In genomic region chr5:91311697-91312501, GRCh38 we compare ENCODE assay signal across 8 cellular contexts.
DNase-seq lines count a peak whose midpoint lies in the region; ATAC-seq and TF ChIP-seq lines count a peak whose summit lies in the region.

No MANE protein-coding gene starts in this region.

- intact Hi-C loops in A673 (cut with micrococcal nuclease; ENCODE audit: unreplicated experiment), result loop anchor here (10.0 kb wide), 1 partner anchor 207 kb away; no protein-coding TSS in a partner anchor
- intact Hi-C loops in esophagus muscularis mucosa (cut with DNase I), result loop anchor here (2.0 to 10.0 kb wide), 4 partner anchors 31 to 377 kb away; partner anchors contain the start of gene ARRDC3

- CTCF ChIA-PET in A673 (lab: Charles Lee), result no interaction called here

- no TSS peak for BruUV-seq in A673 (replicated peaks; lab: Mats Ljungman, UMichigan)

- no peaks in the 10 kb centered on the region for H3K36me3 Mint-ChIP-seq in nephron (ENCODE audit: low read depth)

- POLR2A ChIA-PET in A673 (lab: Charles Lee; ENCODE audit: low non-redundant PET), result interaction anchor here (0.7 kb wide), 2 partner anchors 13 to 86 kb away, joined by 3 to 4 read pairs; no protein-coding TSS in a partner anchor

- peak overlapping the region; percentile 29 to 55 for H3K9ac ChIP-seq in stomach smooth muscle (ENCODE audit: low read length in 2 of 2)

- H3K27me3 Mint-ChIP-seq in nephron (ENCODE audit: low read depth), result peaks cover 4% of the 10 kb centered on the region

- no peaks in the 10 kb centered on the region for H3K9me3 Mint-ChIP-seq in nephron

- peak overlapping the region in 1 of 3 experiments; percentile 41 for H3K4me3 Mint-ChIP-seq in nephron

- peak overlapping the region; percentile 2 for H3K4me3 ChIP-seq in A673 (ENCODE audit: low read depth, low read length, poor library complexity, severe bottlenecking)
- no peak overlapping the region for H3K4me3 ChIP-seq in esophagus muscularis mucosa
- peak overlapping the region in 1 of 2 donors; percentile 31 for H3K4me3 ChIP-seq in stomach smooth muscle (ENCODE audit: low read length in 2 of 2)

- peak overlapping the region; percentile 55 to 85 (median 77) for H3K27ac Mint-ChIP-seq in nephron

- peak; percentile 97 for ATAC-seq in GM18520 (IDR thresholded peaks at IDR 0.05; ENCODE audit: unreplicated experiment)
- peak; percentile 94 for ATAC-seq in HG03060 (IDR thresholded peaks at IDR 0.05; ENCODE audit: low read depth, unreplicated experiment)

- WGBS in esophagus muscularis mucosa, result 6% methylated on average over 11 of the region's 11 CpGs

- DNase-seq in A673 (ENCODE audit: low spot score) (peak; percentile 75), NOMO-1 treated with dmso at 0.1 percent for 144 hours (lab: John Stamatoyannopoulos, UW; ENCODE audit: unreplicated experiment) (peak; percentile 80), esophagus muscularis mucosa (ENCODE audit: extremely low spot score) (peak; percentile 95)
- peak; percentile 59 for DNase-seq in activated T-cell treated with anti-CD3 and anti-CD28 coated beads, Interleukin-2, amount 50 U/mL, for 1 hour

- TF ChIP-seq CTCF in A673 (conservative IDR thresholded peaks at IDR 0.05; ENCODE audit: low read depth, low read length) (peak; percentile 32; the same call in 1 of the 2 replicates), esophagus muscularis mucosa (IDR thresholded peaks at IDR 0.05) (peak in 1 of 3 experiments; percentile 12), nephron (IDR thresholded peaks at IDR 0.05; ENCODE audit: unreplicated experiment in 3 of 3) (no peak)

- H3K4me1 Mint-ChIP-seq in nephron, result peaks cover 38% of the 10 kb centered on the region

- no peak for TF ChIP-seq EP300 in esophagus muscularis mucosa (IDR thresholded peaks at IDR 0.05)

- H3K27ac ChIP-seq in A673 (ENCODE audit: low read depth, low read length, poor library complexity, severe bottlenecking) (peak overlapping the region; percentile 77), esophagus muscularis mucosa (replicated peaks in 1 of 4) (peak overlapping the region; percentile 76 to 81 (median 79)), stomach smooth muscle (ENCODE audit: low read length) (peak overlapping the region; percentile 69)

- H3K9me3 ChIP-seq in A673 (ENCODE audit: low read depth, low read length, poor library complexity, severe bottlenecking) (no peaks in the 10 kb centered on the region), esophagus muscularis mucosa (no peaks in the 10 kb centered on the region), stomach smooth muscle (ENCODE audit: control insufficient read depth in 2 of 2, low read length in 2 of 2) (no peaks in the 10 kb centered on the region)

- H3K36me3 ChIP-seq in A673 (ENCODE audit: insufficient read depth, low read length, poor library complexity, severe bottlenecking), result no peaks in the 10 kb centered on the region
- no peaks in the 10 kb centered on the region for H3K36me3 ChIP-seq in esophagus muscularis mucosa
- no peaks in the 10 kb centered on the region for H3K36me3 ChIP-seq in stomach smooth muscle (ENCODE audit: control insufficient read depth in 2 of 2, insufficient read depth in 2 of 2, low read length in 2 of 2)

- H3K27me3 ChIP-seq in A673 (replicated peaks; ENCODE audit: insufficient read depth, low read depth, low read length, poor library complexity) (no peaks in the 10 kb centered on the region), esophagus muscularis mucosa (no peaks in the 10 kb centered on the region), stomach smooth muscle (ENCODE audit: control insufficient read depth in 1 of 2, insufficient read depth in 2 of 2, low read length in 2 of 2) (no peaks in the 10 kb centered on the region)

- TF ChIP-seq POLR2A in esophagus muscularis mucosa (IDR thresholded peaks at IDR 0.05; ENCODE audit: low read depth), result no peak

- H3K4me1 ChIP-seq in A673 (ENCODE audit: insufficient read depth, low read length, poor library complexity, severe bottlenecking) (peaks cover 38% of the 10 kb centered on the region), esophagus muscularis mucosa (peaks cover 39 to 47% (median 41%) of the 10 kb centered on the region in 4 donors), stomach smooth muscle (ENCODE audit: control insufficient read depth, insufficient read depth, low read length) (peaks cover 26% of the 10 kb centered on the region)
